In genomic region chr14:52790756-52791203, GRCh38 we compare ENCODE assay signal across 8 cellular contexts. TPM values are rescaled to one million over a fixed set of nuclear protein-coding genes. Genes with fewer than 3 reads are reported as not detected.
A peak's percentile ranks its signal among the peaks of the same experiment; 100 is the strongest.
DNase-seq lines count a peak whose midpoint lies in the region; ATAC-seq lines count a peak whose summit lies in the region.

No MANE protein-coding gene starts in this region.

- peaks cover 22% of the 10 kb centered on the region for H3K4me1 ChIP-seq in HUES64 (ENCODE audit: insufficient read depth, low read length)

- peak; percentile 5 for ATAC-seq in GM18502 (IDR thresholded peaks at IDR 0.05; ENCODE audit: poor library complexity, unreplicated experiment)
- peak; percentile 0 for ATAC-seq in naive B cell (ENCODE audit: low read depth in 2 of 2)
- no peak for ATAC-seq in GM21390 (IDR thresholded peaks at IDR 0.05; ENCODE audit: unreplicated experiment)
- no peak for ATAC-seq in HG03039 (IDR thresholded peaks at IDR 0.05; ENCODE audit: unreplicated experiment)

- H3K27ac ChIP-seq in HUES64 (ENCODE audit: low read depth, low read length): peak overlapping the region; percentile 69

- peak overlapping the region; percentile 90 to 96 (median 94) for H3K4me3 Mint-ChIP-seq in naive B cell

- no peaks in the 10 kb centered on the region for H3K27me3 Mint-ChIP-seq in naive B cell

- H3K9ac ChIP-seq in HUES64 (ENCODE audit: low read depth, low read length): peak overlapping the region; percentile 83

- no peaks in the 10 kb centered on the region for H3K36me3 Mint-ChIP-seq in naive B cell

- no peaks in the 10 kb centered on the region for H3K9me3 Mint-ChIP-seq in naive B cell

- H3K36me3 ChIP-seq in HUES64 (ENCODE audit: insufficient read depth, low read length): peaks cover 5% of the 10 kb centered on the region; the same call in 1 of the 2 replicates

- no peaks in the 10 kb centered on the region for H3K9me3 ChIP-seq in HUES64 (ENCODE audit: insufficient read depth, low read depth, low read length)

- DNase-seq in cerebellar cortex (ENCODE audit: low spot score) (peak; percentile 48), naive B cell (no peak)
- no peak for DNase-seq in stimulated activated CD4-positive, alpha-beta T cell treated with anti-CD3 and anti-CD28 coated beads, Interleukin-12 subunit alpha, Interleukin-12 subunit beta, amount 100 ng/mL, for 4 hours
- DNase-seq in central memory CD4-positive, alpha-beta T cell: no peak

- H3K27ac Mint-ChIP-seq in naive B cell: peak overlapping the region; percentile 0 to 96 (median 84)

- no peaks in the 10 kb centered on the region for H3K27me3 ChIP-seq in HUES64 (ENCODE audit: insufficient read depth, low read length)

- H3K4me1 Mint-ChIP-seq in naive B cell: peaks cover 19 to 29% (median 23%) of the 10 kb centered on the region in 3 donors

- peak overlapping the region; percentile 85 for H3K4me3 ChIP-seq in HUES64 (ENCODE audit: low read length)

- 0% methylated on average over 22 of the region's 25 CpGs for WGBS in HUES64

RNA-seq across cellular contexts. Expression of gene GNPNAT1, which starts 0.6 kb away (rescaled TPM):
- polyA plus RNA-seq in HUES64 (2013, experiment 1 of 2): 30.3 TPM
- 29.5 TPM for polyA plus RNA-seq in HUES64 (2013, experiment 2 of 2)
- 10 to 100 TPM in 1 of 6 donors, 1 to 10 TPM in 5; 3.3 to 16.0 (median 8.4) TPM for polyA plus RNA-seq in naive B cell (ENCODE audit: low read depth in 6 of 6)

Comparison
In these comparisons a context has a peak if more than half of its experiments do, and no peak if none do; other contexts are left out.
1. ATAC-seq: peak in GM18502 (single experiment) and naive B cell (2 of 2); none in GM21390 (single experiment) and HG03039 (single experiment).